ENCODE assay signal across 35 cellular contexts in the genomic region with DNA sequence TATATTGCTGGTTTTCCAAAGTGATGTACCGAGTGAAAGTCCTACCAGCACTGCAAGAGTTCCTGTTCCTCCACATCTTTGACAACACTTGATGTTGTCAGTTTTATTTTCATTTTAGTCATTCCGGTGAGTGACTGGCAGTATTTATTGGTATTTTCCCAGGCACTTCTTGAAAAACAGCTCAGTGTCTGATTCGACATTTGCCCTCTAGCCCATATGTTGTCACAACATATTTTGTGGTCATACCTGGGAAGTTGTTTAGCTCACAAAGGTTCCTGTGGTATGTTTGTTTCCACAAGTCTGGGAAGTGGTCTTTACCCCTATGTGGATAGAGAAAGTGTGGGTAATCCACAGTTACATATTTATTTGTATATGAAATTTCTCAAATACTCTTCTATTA.
"Had no signal": no experiment of that assay in that cellular context is flagged by ENCODE, and none has a peak within 500 bp of the region (broad histone marks: within the 10 kb centered on the region; RNA-seq: fewer than 3 reads in every experiment).

No MANE protein-coding gene starts in this region.

- H3K4me3 ChIP-seq: MG63 had no signal

- DNase-seq: Karpas-422, Kasumi-1, KG1, MG63, MM.1S, MV-4-11, NCI-H1048, NCI-H1092, NCI-H1092 treated with DMSO at 0.1 percent for 48 hours, NCI-H1105, NCI-H1105 treated with DMSO at 0.1 percent for 48 hours, NCI-H1417, NCI-H1417 treated with DMSO at 0.1 percent for 48 hours, NCI-H1436, NCI-H1436 treated with DMSO at 0.1 percent for 48 hours, NCI-H146, NCI-H1694, NCI-H1694 treated with DMSO at 0.1 percent for 48 hours, NCI-H187, NCI-H187 treated with DMSO at 0.1 percent for 48 hours, NCI-H1930, NCI-H2029, NCI-H2029 treated with DMSO at 0.1 percent for 48 hours, NCI-H2081, NCI-H2081 treated with DMSO at 0.1 percent for 48 hours, NCI-H2107, NCI-H2171, NCI-H2171 treated with DMSO at 0.1 percent for 48 hours, NCI-H2227 treated with DMSO at 0.1 percent for 48 hours, NCI-H226, NCI-H345, NCI-H446, NCI-H446 treated with DMSO at 0.1 percent for 48 hours, NCI-H510A had no signal

- H3K9me3 ChIP-seq: MG63 had no signal

- H3K36me3 ChIP-seq: MG63 had no signal

- H3K9ac ChIP-seq: KMS-11 had no signal

- H3K27ac ChIP-seq: KMS-11 had no signal

- H3K4me2 ChIP-seq: KMS-11 had no signal
